9 cellular contexts compared by ENCODE assay signal in the genomic region with DNA sequence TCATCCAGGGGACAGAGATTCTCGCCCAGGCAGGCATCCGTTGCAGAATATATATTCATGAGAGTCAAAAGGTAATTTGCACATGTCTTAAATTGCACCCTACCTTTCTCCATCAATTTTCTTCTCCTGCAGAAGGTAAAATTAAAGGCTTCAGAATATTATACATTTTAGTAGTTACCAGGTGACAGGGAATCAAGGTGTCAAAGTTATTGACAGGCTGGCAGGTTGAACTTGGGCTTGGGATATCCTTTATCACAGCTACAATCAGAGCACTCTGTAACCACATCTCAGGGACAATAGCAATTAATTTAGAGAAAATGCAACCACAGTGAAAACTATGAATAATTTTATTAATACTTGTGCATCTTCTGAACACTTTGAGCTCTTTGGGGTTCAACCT.
"Had no signal": no experiment of that assay in that cellular context is flagged by ENCODE, and none has a peak within 500 bp of the region (broad histone marks: within the 10 kb centered on the region; RNA-seq: fewer than 3 reads in every experiment).

No MANE protein-coding gene starts in this region.

- DNase-seq: GM23248, GOT3, H7, H9, HCEC 1CT, HFFc6 had no signal

- H2AFZ ChIP-seq: GM23248, GM23338 had no signal

- ATAC-seq: GM23338, HCT116 had no signal

- H3K27ac ChIP-seq: GM23248 had no signal

- H3K4me2 ChIP-seq: GM23338 had no signal

- H3K9me3 ChIP-seq: HAP-1 had no signal

- H3K36me3 ChIP-seq: HAP-1 had no signal

- H3K27ac Mint-ChIP-seq: GM23338, H9, HFFc6 had no signal

- H3K4me3 ChIP-seq: GM23248, GM23338, HAP-1 had no signal

- H3K4me3 Mint-ChIP-seq: GM23338, H9, HFFc6 had no signal

- H3K9ac ChIP-seq: GM23248 had no signal
